ENCODE assay signal across 10 cellular contexts in the genomic region with DNA sequence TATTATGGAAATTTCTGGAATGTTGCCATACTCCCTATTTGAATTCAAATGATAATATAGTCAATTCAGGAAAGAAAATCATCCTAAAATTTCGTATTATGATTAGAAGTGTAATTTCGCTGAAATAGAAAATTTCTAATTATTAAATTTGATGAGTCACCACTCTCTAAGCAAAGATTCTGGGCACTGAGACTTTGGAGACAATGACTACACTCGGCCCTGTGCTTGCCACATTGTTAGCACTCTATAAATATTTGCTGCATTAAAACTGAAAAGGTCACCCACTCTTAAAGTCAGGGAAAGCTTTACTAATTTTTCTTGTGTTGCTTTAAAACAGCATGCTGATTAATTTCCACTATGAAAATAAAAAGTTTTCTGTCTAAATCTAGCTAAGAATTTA.
DNase-seq lines count a peak whose midpoint lies in the region; ATAC-seq lines count a peak whose summit lies in the region.
"Had no signal": no experiment of that assay in that cellular context is flagged by ENCODE, and none has a peak within 500 bp of the region (broad histone marks: within the 10 kb centered on the region; RNA-seq: fewer than 3 reads in every experiment).

No MANE protein-coding gene starts in this region.

- no peaks in the 10 kb centered on the region for H3K36me3 ChIP-seq in CD4-positive, CD25-positive, alpha-beta regulatory T cell (ENCODE audit: control insufficient read depth, insufficient read depth, low read length)

- H3K4me1 ChIP-seq in CD4-positive, CD25-positive, alpha-beta regulatory T cell (ENCODE audit: control insufficient read depth, insufficient read depth, low read length, poor library complexity, severe bottlenecking) = peaks cover 9% of the 10 kb centered on the region

- H3K4me3 ChIP-seq in CD4-positive, CD25-positive, alpha-beta regulatory T cell (ENCODE audit: low read depth, low read length) = peak overlapping the region; percentile 79

- H3K4me3 Mint-ChIP-seq in CD4-positive, CD25-positive, alpha-beta regulatory T cell = peak overlapping the region; percentile 18 to 90 (median 85)
- peak overlapping the region; percentile 55 for H3K4me3 Mint-ChIP-seq in dendritic cell treated with granulocyte-macrophage colony-stimulating factor and Interleukin-4, amounts not matched to agents 40 ng/mL and 50 ng/mL, for 4 days

- H3K36me3 Mint-ChIP-seq in CD4-positive, CD25-positive, alpha-beta regulatory T cell = no peaks in the 10 kb centered on the region
- no peaks in the 10 kb centered on the region for H3K36me3 Mint-ChIP-seq in dendritic cell treated with granulocyte-macrophage colony-stimulating factor and Interleukin-4, amounts not matched to agents 40 ng/mL and 50 ng/mL, for 4 days (ENCODE audit: low read depth)

- H3K27me3 Mint-ChIP-seq in CD4-positive, CD25-positive, alpha-beta regulatory T cell = no peaks in the 10 kb centered on the region
- H3K27me3 Mint-ChIP-seq in dendritic cell treated with granulocyte-macrophage colony-stimulating factor and Interleukin-4, amounts not matched to agents 40 ng/mL and 50 ng/mL, for 4 days = peaks cover 4% of the 10 kb centered on the region

- H3K27me3 ChIP-seq in CD4-positive, CD25-positive, alpha-beta regulatory T cell (ENCODE audit: control insufficient read depth, insufficient read depth, low read length) = no peaks in the 10 kb centered on the region

- intact Hi-C loops in dendritic cell treated with granulocyte-macrophage colony-stimulating factor and Interleukin-4, amounts not matched to agents 40 ng/mL and 50 ng/mL, for 4 days (cut with micrococcal nuclease) = loop anchor here (5.0 kb wide), 1 partner anchor 240 kb away; the partner anchor contains the start of gene TLE4

- ATAC-seq in CD4-positive, CD25-positive, alpha-beta regulatory T cell (ENCODE audit: low read depth in 2 of 2) = no peak
- ATAC-seq in GM19452 (IDR thresholded peaks at IDR 0.05; ENCODE audit: unreplicated experiment) (peak; percentile 30), HG03378 (IDR thresholded peaks at IDR 0.05; ENCODE audit: unreplicated experiment) (peak; percentile 12)

- H3K27ac ChIP-seq in CD4-positive, CD25-positive, alpha-beta regulatory T cell (ENCODE audit: insufficient read depth, low read length, poor library complexity, severe bottlenecking) = no peak overlapping the region

- no peaks in the 10 kb centered on the region for H3K9me3 ChIP-seq in CD4-positive, CD25-positive, alpha-beta regulatory T cell (ENCODE audit: control insufficient read depth in 2 of 2, low read length in 2 of 2)

- peak overlapping the region in 2 of 3 donors; percentile 87 to 91 for H3K27ac Mint-ChIP-seq in CD4-positive, CD25-positive, alpha-beta regulatory T cell
- peak overlapping the region; percentile 75 for H3K27ac Mint-ChIP-seq in dendritic cell treated with granulocyte-macrophage colony-stimulating factor and Interleukin-4, amounts not matched to agents 40 ng/mL and 50 ng/mL, for 4 days

- no peak for DNase-seq in CD4-positive, CD25-positive, alpha-beta regulatory T cell
- DNase-seq in HuH-7 (ENCODE audit: low spot score) (no peak), GM19238 (ENCODE audit: insufficient read length, low spot score) (no peak), DMS53 (lab: John Stamatoyannopoulos, UW) (no peak)
- DNase-seq in activated CD8-positive, alpha-beta memory T cell treated with anti-CD3 and anti-CD28 coated beads for 24 hours = no peak
- DNase-seq: GDM1; NK-92 treated with Interleukin-12 subunit alpha and Interleukin-12 subunit beta, amount 100 ng/mL, for 24 hours had no signal

- H3K9me3 Mint-ChIP-seq in CD4-positive, CD25-positive, alpha-beta regulatory T cell = no peaks in the 10 kb centered on the region
- H3K9me3 Mint-ChIP-seq in dendritic cell treated with granulocyte-macrophage colony-stimulating factor and Interleukin-4, amounts not matched to agents 40 ng/mL and 50 ng/mL, for 4 days = no peaks in the 10 kb centered on the region

- peaks cover 9 to 40% (median 30%) of the 10 kb centered on the region in 4 donors for H3K4me1 Mint-ChIP-seq in CD4-positive, CD25-positive, alpha-beta regulatory T cell
- H3K4me1 Mint-ChIP-seq in dendritic cell treated with granulocyte-macrophage colony-stimulating factor and Interleukin-4, amounts not matched to agents 40 ng/mL and 50 ng/mL, for 4 days (ENCODE audit: low read depth) = peaks cover 18% of the 10 kb centered on the region

Comparison
In these comparisons a context has a peak if more than half of its experiments do, and no peak if none do; other contexts are left out.
1. ATAC-seq: peak in GM19452 (single experiment) and HG03378 (single experiment); none in CD4-positive, CD25-positive, alpha-beta regulatory T cell (0 of 2).